1 cellular context compared by ENCODE assay signal in the genomic region with DNA sequence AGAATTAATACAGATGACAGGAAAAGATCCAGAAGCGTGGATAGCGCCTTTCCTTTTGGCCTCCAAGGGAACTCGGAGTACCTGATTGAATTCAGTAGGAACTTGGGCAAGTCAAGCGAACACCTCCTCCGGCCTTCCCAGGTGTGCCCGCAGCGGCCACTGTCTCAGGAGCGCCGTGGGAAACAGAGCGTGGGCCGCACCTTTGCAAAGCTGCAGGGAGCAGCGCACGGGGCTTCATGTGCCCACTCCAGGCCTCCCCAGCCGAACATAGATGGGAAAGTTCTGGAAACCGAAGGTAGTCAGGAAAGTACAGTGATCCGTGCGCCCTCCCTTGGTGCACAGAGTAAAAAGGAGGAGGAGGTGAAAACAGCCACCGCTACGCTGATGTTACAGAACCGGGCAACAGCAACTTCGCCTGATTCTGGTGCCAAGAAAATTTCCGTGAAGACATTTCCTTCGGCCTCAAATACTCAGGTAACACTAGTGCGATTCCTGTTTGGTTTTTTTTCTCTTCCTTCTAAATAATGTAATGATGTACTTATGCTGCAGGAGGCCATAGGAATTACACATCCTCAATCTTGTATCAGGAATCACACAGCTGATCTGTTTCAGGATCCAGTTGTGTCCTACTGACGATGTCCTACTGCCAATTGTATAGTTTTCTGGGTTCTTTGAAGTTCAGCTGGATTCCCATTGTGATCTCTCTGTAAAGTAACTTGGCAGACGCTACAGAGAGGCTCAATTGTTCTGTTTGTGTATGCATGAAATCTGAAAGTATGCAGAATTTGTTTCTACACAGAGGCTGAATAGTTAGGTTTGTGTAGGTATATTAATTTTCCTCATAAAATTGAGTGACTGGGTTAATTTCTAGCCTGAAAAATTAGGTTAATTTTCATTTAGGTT.
TF ChIP-seq lines count a peak whose summit lies in the region.

No MANE protein-coding gene starts in this region.

TF ChIP-seq in GM23338, 12 proteins besides CTCF, POLR2A, EP300 and RAD21 (continued from another document):
- TF ChIP-seq, protein P1, sequence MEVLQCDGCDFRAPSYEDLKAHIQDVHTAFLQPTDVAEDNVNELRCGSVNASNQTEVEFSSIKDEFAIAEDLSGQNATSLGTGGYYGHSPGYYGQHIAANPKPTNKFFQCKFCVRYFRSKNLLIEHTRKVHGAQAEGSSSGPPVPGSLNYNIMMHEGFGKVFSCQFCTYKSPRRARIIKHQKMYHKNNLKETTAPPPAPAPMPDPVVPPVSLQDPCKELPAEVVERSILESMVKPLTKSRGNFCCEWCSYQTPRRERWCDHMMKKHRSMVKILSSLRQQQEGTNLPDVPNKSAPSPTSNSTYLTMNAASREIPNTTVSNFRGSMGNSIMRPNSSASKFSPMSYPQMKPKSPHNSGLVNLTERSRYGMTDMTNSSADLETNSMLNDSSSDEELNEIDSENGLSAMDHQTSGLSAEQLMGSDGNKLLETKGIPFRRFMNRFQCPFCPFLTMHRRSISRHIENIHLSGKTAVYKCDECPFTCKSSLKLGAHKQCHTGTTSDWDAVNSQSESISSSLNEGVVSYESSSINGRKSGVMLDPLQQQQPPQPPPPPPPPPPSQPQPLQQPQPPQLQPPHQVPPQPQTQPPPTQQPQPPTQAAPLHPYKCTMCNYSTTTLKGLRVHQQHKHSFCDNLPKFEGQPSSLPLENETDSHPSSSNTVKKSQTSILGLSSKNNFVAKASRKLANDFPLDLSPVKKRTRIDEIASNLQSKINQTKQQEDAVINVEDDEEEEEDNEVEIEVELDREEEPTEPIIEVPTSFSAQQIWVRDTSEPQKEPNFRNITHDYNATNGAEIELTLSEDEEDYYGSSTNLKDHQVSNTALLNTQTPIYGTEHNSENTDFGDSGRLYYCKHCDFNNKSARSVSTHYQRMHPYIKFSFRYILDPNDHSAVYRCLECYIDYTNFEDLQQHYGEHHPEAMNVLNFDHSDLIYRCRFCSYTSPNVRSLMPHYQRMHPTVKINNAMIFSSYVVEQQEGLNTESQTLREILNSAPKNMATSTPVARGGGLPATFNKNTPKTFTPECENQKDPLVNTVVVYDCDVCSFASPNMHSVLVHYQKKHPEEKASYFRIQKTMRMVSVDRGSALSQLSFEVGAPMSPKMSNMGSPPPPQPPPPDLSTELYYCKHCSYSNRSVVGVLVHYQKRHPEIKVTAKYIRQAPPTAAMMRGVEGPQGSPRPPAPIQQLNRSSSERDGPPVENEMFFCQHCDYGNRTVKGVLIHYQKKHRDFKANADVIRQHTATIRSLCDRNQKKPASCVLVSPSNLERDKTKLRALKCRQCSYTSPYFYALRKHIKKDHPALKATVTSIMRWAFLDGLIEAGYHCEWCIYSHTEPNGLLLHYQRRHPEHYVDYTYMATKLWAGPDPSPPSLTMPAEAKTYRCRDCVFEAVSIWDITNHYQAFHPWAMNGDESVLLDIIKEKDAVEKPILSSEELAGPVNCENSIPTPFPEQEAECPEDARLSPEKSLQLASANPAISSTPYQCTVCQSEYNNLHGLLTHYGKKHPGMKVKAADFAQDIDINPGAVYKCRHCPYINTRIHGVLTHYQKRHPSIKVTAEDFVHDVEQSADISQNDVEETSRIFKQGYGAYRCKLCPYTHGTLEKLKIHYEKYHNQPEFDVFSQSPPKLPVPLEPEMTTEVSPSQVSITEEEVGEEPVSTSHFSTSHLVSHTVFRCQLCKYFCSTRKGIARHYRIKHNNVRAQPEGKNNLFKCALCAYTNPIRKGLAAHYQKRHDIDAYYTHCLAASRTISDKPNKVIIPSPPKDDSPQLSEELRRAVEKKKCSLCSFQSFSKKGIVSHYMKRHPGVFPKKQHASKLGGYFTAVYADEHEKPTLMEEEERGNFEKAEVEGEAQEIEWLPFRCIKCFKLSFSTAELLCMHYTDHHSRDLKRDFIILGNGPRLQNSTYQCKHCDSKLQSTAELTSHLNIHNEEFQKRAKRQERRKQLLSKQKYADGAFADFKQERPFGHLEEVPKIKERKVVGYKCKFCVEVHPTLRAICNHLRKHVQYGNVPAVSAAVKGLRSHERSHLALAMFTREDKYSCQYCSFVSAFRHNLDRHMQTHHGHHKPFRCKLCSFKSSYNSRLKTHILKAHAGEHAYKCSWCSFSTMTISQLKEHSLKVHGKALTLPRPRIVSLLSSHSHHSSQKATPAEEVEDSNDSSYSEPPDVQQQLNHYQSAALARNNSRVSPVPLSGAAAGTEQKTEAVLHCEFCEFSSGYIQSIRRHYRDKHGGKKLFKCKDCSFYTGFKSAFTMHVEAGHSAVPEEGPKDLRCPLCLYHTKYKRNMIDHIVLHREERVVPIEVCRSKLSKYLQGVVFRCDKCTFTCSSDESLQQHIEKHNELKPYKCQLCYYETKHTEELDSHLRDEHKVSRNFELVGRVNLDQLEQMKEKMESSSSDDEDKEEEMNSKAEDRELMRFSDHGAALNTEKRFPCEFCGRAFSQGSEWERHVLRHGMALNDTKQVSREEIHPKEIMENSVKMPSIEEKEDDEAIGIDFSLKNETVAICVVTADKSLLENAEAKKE (CRISPR knock-in tag; IDR thresholded peaks at IDR 0.05): no peak
- TF ChIP-seq EZH2 (IDR thresholded peaks at IDR 0.05; ENCODE audit: low read depth, unreplicated experiment): no peak
